In genomic region chr11:59669611-59670009, GRCh38 we compare ENCODE assay signal across 9 cellular contexts. TPM values are rescaled to one million over a fixed set of nuclear protein-coding genes. Genes with fewer than 3 reads are reported as not detected.
A peak's percentile ranks its signal among the peaks of the same experiment; 100 is the strongest.
DNase-seq lines count a peak whose midpoint lies in the region; ATAC-seq and TF ChIP-seq lines count a peak whose summit lies in the region.
"Had no signal": no experiment of that assay in that cellular context is flagged by ENCODE, and none has a peak within 500 bp of the region (broad histone marks: within the 10 kb centered on the region; RNA-seq: fewer than 3 reads in every experiment).

No MANE protein-coding gene starts in this region.

- intact Hi-C loops in right lobe of liver (cut with DNase I): loop anchor here in 1 of 2 donors (10.0 kb wide), 1 partner anchor 55 kb away; the partner anchor contains the start of gene OSBP

- peak; percentile 26 to 44 (median 28) for ATAC-seq in right lobe of liver

- peaks cover 0 to 39% (median 18%) of the 10 kb centered on the region in 4 donors for H3K4me1 ChIP-seq in right lobe of liver
- peaks cover 5 to 35% (median 33%) of the 10 kb centered on the region in 5 donors for H3K4me1 ChIP-seq in subcutaneous abdominal adipose tissue (ENCODE audit: control insufficient read depth in 5 of 5, insufficient read depth in 5 of 5, low read length in 5 of 5)

- peak overlapping the region; percentile 97 for H3K27ac Mint-ChIP-seq in T-helper 2 cell treated with Interferon-gamma antibody and Interleukin-4, amounts not matched to agents 5 μg/mL and 100 μg/mL, for 36 hours

- H3K9me3 ChIP-seq in right lobe of liver (no peaks in the 10 kb centered on the region), subcutaneous abdominal adipose tissue (ENCODE audit: control insufficient read depth in 5 of 5, low read length in 5 of 5) (no peaks in the 10 kb centered on the region)

- DNase-seq in T-helper 2 cell treated with Interferon-gamma antibody and Interleukin-4, amounts not matched to agents 5 μg/mL and 100 μg/mL, for 36 hours (ENCODE audit: low spot score): no peak
- DNase-seq in T-helper 2 cell: no peak
- no peak for DNase-seq in NB4 (ENCODE audit: low read depth)
- DNase-seq in choroid plexus epithelial cell (ENCODE audit: low read depth): peak; percentile 82
- peak; percentile 50 to 72 (median 60) for DNase-seq in right lobe of liver
- DNase-seq in mesenteric fat pad (ENCODE audit: low spot score): no peak
- DNase-seq in SK-N-DZ (ENCODE audit: low spot score): no peak

- H3K27ac ChIP-seq in right lobe of liver: peak overlapping the region; percentile 95 to 98 (median 98)
- peak overlapping the region; percentile 99 for H3K27ac ChIP-seq in subcutaneous abdominal adipose tissue (ENCODE audit: low read depth, low read length)

- no peaks in the 10 kb centered on the region for H3K9me3 Mint-ChIP-seq in T-helper 2 cell treated with Interferon-gamma antibody and Interleukin-4, amounts not matched to agents 5 μg/mL and 100 μg/mL, for 36 hours

- H3K36me3 Mint-ChIP-seq in T-helper 2 cell treated with Interferon-gamma antibody and Interleukin-4, amounts not matched to agents 5 μg/mL and 100 μg/mL, for 36 hours (ENCODE audit: low read depth): peaks cover 23% of the 10 kb centered on the region

- H3K27me3 ChIP-seq in right lobe of liver: no peaks in the 10 kb centered on the region
- no peaks in the 10 kb centered on the region for H3K27me3 ChIP-seq in subcutaneous abdominal adipose tissue (ENCODE audit: control insufficient read depth in 5 of 5, insufficient read depth in 4 of 5, low read length in 5 of 5)

- TF ChIP-seq POLR2A in NB4 (IDR thresholded peaks at IDR 0.05; ENCODE audit: extremely low read depth, insufficient read length) (no peak), right lobe of liver (IDR thresholded peaks at IDR 0.05) (no peak)

- under 1% methylated on average over 22 of the region's 22 CpGs for WGBS in right lobe of liver (ENCODE audit: insufficient coverage, low coverage, low lambda C conversion rate, missing lambda C conversion rate)

- H3K27me3 Mint-ChIP-seq in T-helper 2 cell treated with Interferon-gamma antibody and Interleukin-4, amounts not matched to agents 5 μg/mL and 100 μg/mL, for 36 hours (ENCODE audit: low read depth): no peaks in the 10 kb centered on the region

- H3K4me3 ChIP-seq in NB4 (ENCODE audit: low read depth, low read length): peak overlapping the region; percentile 86
- peak overlapping the region; percentile 82 for H3K4me3 ChIP-seq in choroid plexus epithelial cell (ENCODE audit: low read depth, low read length)
- H3K4me3 ChIP-seq in right lobe of liver: peak overlapping the region; percentile 68 to 78 (median 77)
- H3K4me3 ChIP-seq in subcutaneous abdominal adipose tissue (ENCODE audit: low read depth in 1 of 5, low read length in 5 of 5): peak overlapping the region; percentile 74 to 92 (median 86)

- H3K4me3 Mint-ChIP-seq in T-helper 2 cell treated with Interferon-gamma antibody and Interleukin-4, amounts not matched to agents 5 μg/mL and 100 μg/mL, for 36 hours: peak overlapping the region; percentile 94

- peak overlapping the region; percentile 85 to 98 (median 92) for H3K9ac ChIP-seq in subcutaneous abdominal adipose tissue (ENCODE audit: low read length in 5 of 5)

- H3K4me1 Mint-ChIP-seq in T-helper 2 cell treated with Interferon-gamma antibody and Interleukin-4, amounts not matched to agents 5 μg/mL and 100 μg/mL, for 36 hours (ENCODE audit: low read depth): peaks cover 31% of the 10 kb centered on the region

- H3K36me3 ChIP-seq in right lobe of liver: peaks cover 0 to 23% (median 8%) of the 10 kb centered on the region in 4 donors
- H3K36me3 ChIP-seq in subcutaneous abdominal adipose tissue (ENCODE audit: control insufficient read depth in 5 of 5, insufficient read depth in 5 of 5, low read length in 5 of 5): peaks cover 4 to 18% (median 12%) of the 10 kb centered on the region in 5 donors

- no peak for TF ChIP-seq CTCF in NB4 (IDR thresholded peaks at IDR 0.05; ENCODE audit: low read depth, low read length)
- TF ChIP-seq CTCF in choroid plexus epithelial cell (conservative IDR thresholded peaks at IDR 0.05; ENCODE audit: low read depth, low read length): no peak
- TF ChIP-seq CTCF in right lobe of liver (IDR thresholded peaks at IDR 0.05): no peak

RNA-seq across cellular contexts. Expression of gene PATL1, which starts 0.8 kb away (rescaled TPM):
- total RNA-seq in right lobe of liver (10 to 100 TPM; 13.8 to 27.6 (median 21.1) TPM), mesenteric fat pad (32.5 TPM)
- 10.9 and 12.8 TPM in 2 replicates for polyA plus RNA-seq in SK-N-DZ (2014; cell fraction: cytosol; rRNA removed)
- polyA plus RNA-seq in SK-N-DZ (2014; cell fraction: nucleus; rRNA removed): 6.9 and 8.7 TPM in 2 replicates

RNA-seq across cellular contexts. Expression of gene OR10V1, which starts 44.0 kb away (rescaled TPM):
- total RNA-seq in right lobe of liver: not detected
- total RNA-seq in mesenteric fat pad: not detected
- not detected in 2 replicates for polyA plus RNA-seq in SK-N-DZ (2014; cell fraction: cytosol; rRNA removed)
- not detected in 2 replicates for polyA plus RNA-seq in SK-N-DZ (2014; cell fraction: nucleus; rRNA removed)
- total RNA-seq: lung microvascular endothelial cell had no signal

RNA-seq across cellular contexts. Expression of gene OSBP, which starts 54.0 kb away (rescaled TPM):
- total RNA-seq in right lobe of liver (10 to 100 TPM; 44.9 to 65.4 (median 52.4) TPM), mesenteric fat pad (39.8 TPM)
- polyA plus RNA-seq in SK-N-DZ (2014; cell fraction: cytosol; rRNA removed): 11.7 and 12.2 TPM in 2 replicates
- 10.2 and 20.3 TPM in 2 replicates for polyA plus RNA-seq in SK-N-DZ (2014; cell fraction: nucleus; rRNA removed)

Comparison
In these comparisons a context has a peak if more than half of its experiments do, and no peak if none do; other contexts are left out.
1. DNase-seq: peak in choroid plexus epithelial cell (single experiment) and right lobe of liver (3 of 3); none in T-helper 2 cell treated with Interferon-gamma antibody and Interleukin-4, amounts not matched to agents 5 μg/mL and 100 μg/mL, for 36 hours (single experiment), T-helper 2 cell (0 of 5), NB4 (single experiment), mesenteric fat pad (single experiment) and SK-N-DZ (single experiment).
2. Peak in every context shown above with its lines, with median percentiles within 50 percentile points of each other: H3K4me3 ChIP-seq.